ENCODE assay signal across 17 cellular contexts in genomic region chr2:69561041-69561550, GRCh38.
"Had no signal": no experiment of that assay in that cellular context is flagged by ENCODE, and none has a peak within 500 bp of the region (broad histone marks: within the 10 kb centered on the region; RNA-seq: fewer than 3 reads in every experiment).

No MANE protein-coding gene starts in this region.

- DNase-seq: activated CD4-positive, alpha-beta T cell treated with anti-CD3 and anti-CD28 coated beads, Interleukin-2, amount 10 ng/mL, durations not matched to agents 24 days and 14 days; activated T-cell treated with anti-CD3 and anti-CD28 coated beads for 4 hours; anterior cingulate cortex; cerebellar nuclear complex; endodermal cell; immature natural killer cell; left cardiac atrium; naive B cell; occipital lobe; sigmoid colon; stimulated activated CD4-positive, alpha-beta T cell treated with anti-CD3 and anti-CD28 coated beads, Interleukin-12 subunit alpha, Interleukin-12 subunit beta, amount 100 ng/mL, for 4 hours; stimulated activated naive CD4-positive, alpha-beta T cell; substantia nigra; T-helper 9 cell had no signal

- H3K36me3 Mint-ChIP-seq: activated naive CD4-positive, alpha-beta T cell treated with anti-CD3 and anti-CD28 coated beads, Interleukin-2, amount 50 U/mL, for 72 hours; naive B cell; WTC11 had no signal

- H3K4me3 Mint-ChIP-seq: activated CD4-positive, alpha-beta T cell treated with anti-CD3 and anti-CD28 coated beads, Interleukin-2, amount 10 ng/mL, durations not matched to agents 24 days and 14 days; endodermal cell; immature natural killer cell; naive B cell; WTC11 had no signal

- H3K4me3 ChIP-seq: lung, sigmoid colon had no signal

- H3K27me3 Mint-ChIP-seq: activated CD4-positive, alpha-beta T cell treated with anti-CD3 and anti-CD28 coated beads, Interleukin-2, amount 10 ng/mL, durations not matched to agents 24 days and 14 days had no signal

- H3K27ac ChIP-seq: sigmoid colon had no signal

- H3K27ac Mint-ChIP-seq: activated CD4-positive, alpha-beta T cell treated with anti-CD3 and anti-CD28 coated beads, Interleukin-2, amount 10 ng/mL, durations not matched to agents 24 days and 14 days; endodermal cell; naive B cell; WTC11 had no signal

- H3K36me3 ChIP-seq: sigmoid colon had no signal

- H3K27me3 ChIP-seq: sigmoid colon had no signal

- H3K9me3 Mint-ChIP-seq: activated CD4-positive, alpha-beta T cell treated with anti-CD3 and anti-CD28 coated beads, Interleukin-2, amount 10 ng/mL, durations not matched to agents 24 days and 14 days; activated naive CD4-positive, alpha-beta T cell treated with anti-CD3 and anti-CD28 coated beads, Interleukin-2, amount 50 U/mL, for 72 hours; endodermal cell; immature natural killer cell; naive B cell; WTC11 had no signal

- ATAC-seq: activated naive CD4-positive, alpha-beta T cell treated with anti-CD3 and anti-CD28 coated beads, Interleukin-2, amount 50 U/mL, for 72 hours; left cardiac atrium; WTC11 had no signal

- H3K9me3 ChIP-seq: sigmoid colon had no signal
